17 cellular contexts compared by ENCODE assay signal in the genomic region with DNA sequence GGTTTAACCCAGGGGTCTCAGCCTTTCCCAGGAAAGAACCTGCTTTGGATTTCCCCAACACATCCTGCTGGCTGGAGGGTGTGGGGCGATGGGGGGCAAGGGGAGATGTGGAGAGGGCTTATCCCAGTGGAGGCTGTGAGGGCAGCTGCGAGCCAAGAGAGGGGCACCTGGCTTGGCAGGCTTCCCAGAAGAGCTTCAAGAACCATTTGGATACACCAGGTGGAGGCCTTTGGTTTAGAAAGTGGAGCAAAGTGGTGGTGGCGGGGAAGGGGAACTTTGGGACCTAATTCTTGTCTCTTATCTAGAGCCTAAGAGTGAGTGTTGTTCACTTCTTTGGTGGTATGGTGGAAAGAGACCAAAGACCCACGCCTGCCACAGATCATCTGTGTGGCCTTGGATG. TPM values are rescaled to one million over a fixed set of nuclear protein-coding genes. Genes with fewer than 3 reads are reported as not detected.
DNase-seq lines count a peak whose midpoint lies in the region; ATAC-seq, FAIRE-seq and TF ChIP-seq lines count a peak whose summit lies in the region.
"Had no signal": no experiment of that assay in that cellular context is flagged by ENCODE, and none has a peak within 500 bp of the region (broad histone marks: within the 10 kb centered on the region; RNA-seq: fewer than 3 reads in every experiment).

No MANE protein-coding gene starts in this region.

- peak; percentile 81 for DNase-seq in COLO668 (lab: John Stamatoyannopoulos, UW; ENCODE audit: unreplicated experiment)
- DNase-seq in NCI-H2196 treated with DMSO at 0.1 percent for 48 hours (lab: John Stamatoyannopoulos, UW; ENCODE audit: unreplicated experiment), result peak; percentile 37
- DNase-seq in GM12878 (ENCODE audit: low read depth, low spot score), result peak; percentile 43
- DNase-seq in mesenteric fat pad (ENCODE audit: low spot score), result no peak
- DNase-seq in GM03348 (ENCODE audit: low spot score), result no peak
- DNase-seq in midbrain (lab: John Stamatoyannopoulos, UW), result no peak
- DNase-seq: activated CD4-positive, alpha-beta memory T cell treated with anti-CD3 and anti-CD28 coated beads, Interleukin-2, amount 10 ng/mL, durations not matched to agents 7 days and 5 days; amniotic stem cell; Karpas-422; OCI-M1; psoas muscle; SK-N-SH had no signal

- H3K9me3 ChIP-seq in HEK293 (ENCODE audit: control insufficient read depth, insufficient read depth, low read depth, low read length) (no peaks in the 10 kb centered on the region), GM12878 (replicated peaks; ENCODE audit: control insufficient read depth, insufficient read depth, low read length) (no peaks in the 10 kb centered on the region)
- H3K9me3 ChIP-seq: psoas muscle, SK-N-SH had no signal

- peaks cover 9% of the 10 kb centered on the region for H4K20me1 ChIP-seq in GM12878 (ENCODE audit: control insufficient read depth, insufficient read depth)

- H3K79me2 ChIP-seq in GM12878 (ENCODE audit: control insufficient read depth, insufficient read depth, low read length), result no peaks in the 10 kb centered on the region; the same call in none of the 2 replicates

- RAD21 ChIA-PET in GM12878 (lab: Charles Lee; ENCODE audit: unreplicated experiment), result interaction anchor here (0.7 to 3.5 kb wide), 6 partner anchors 9 to 116 kb away, joined by 3 to 22 read pairs (median 6); no protein-coding TSS in a partner anchor

- FAIRE-seq in GM12878 (lab: Jason Lieb, UNC), result no peak
- FAIRE-seq: endometrium, frontal cortex, TTC549 had no signal

- SMC1A ChIA-PET in GM12878 (lab: Charles Lee; ENCODE audit: uncharacterized antibody, unreplicated experiment), result interaction anchor here (1.3 to 5.9 kb wide), 6 partner anchors 12 to 45 kb away, joined by 3 to 39 read pairs (median 6); partner anchors contain the start of gene CD40

- no peak overlapping the region for H2AFZ ChIP-seq in GM12878 (ENCODE audit: control insufficient read depth, low read depth, low read length)

- TF ChIP-seq POLR2A in GM12878 (IDR thresholded peaks at IDR 0.05; ENCODE audit: low read depth, low read length), result no peak

- TF ChIP-seq RAD21 in GM12878 (IDR thresholded peaks at IDR 0.05; ENCODE audit: insufficient read depth, low read depth, low read length), result no peak

- WGBS in GM12878 (ENCODE audit: insufficient coverage, insufficient replicate concordance, low lambda C conversion rate, missing lambda C conversion rate), result 4% methylated on average over 4 of the region's 4 CpGs

- TF ChIP-seq CTCF in HEK293 (tag by site-specific recombination; IDR thresholded peaks at IDR 0.05) (no peak), GM12878 (IDR thresholded peaks at IDR 0.05 in 2 of 3, conservative IDR thresholded peaks at IDR 0.05 in 1 of 3; ENCODE audit: control insufficient read depth in 2 of 3, extremely low read depth in 1 of 3, insufficient read depth in 1 of 3, low read depth in 3 of 3, low read length in 3 of 3) (no peak)

- H3K27me3 ChIP-seq in GM12878 (replicated peaks in 1 of 2; ENCODE audit: control insufficient read depth in 2 of 2, insufficient read depth in 2 of 2, low read length in 1 of 2), result no peaks in the 10 kb centered on the region; a peak in 1 of 4 replicates

- BruUV-seq in GM12878 (replicated peaks; lab: Mats Ljungman, UMichigan), result no TSS peak

- ATAC-seq in GM12878, result peak; percentile 15
- ATAC-seq in SK-N-SH treated with all-trans-retinoic acid at 6 μM for 48 hours, result no peak

- TF ChIP-seq EP300 in GM12878 (IDR thresholded peaks at IDR 0.05; ENCODE audit: borderline replicate concordance in 1 of 2, control insufficient read depth in 1 of 2, low read depth in 2 of 2, low read length in 2 of 2), result no peak

- H3K4me1 ChIP-seq in HEK293 (ENCODE audit: control insufficient read depth, insufficient read depth, low read length), result no peaks in the 10 kb centered on the region
- H3K4me1 ChIP-seq in GM12878 (ENCODE audit: control insufficient read depth, insufficient read depth, low read length), result peaks cover 21% of the 10 kb centered on the region

- CTCF ChIA-PET in HEK293 (lab: Yijun Ruan, JAX), result interaction anchor here (0.7 to 4.1 kb wide), 11 partner anchors 11 to 589 kb away, joined by 3 to 45 read pairs (median 4); partner anchors contain the start of gene CD40
- CTCF ChIA-PET in GM12878 (lab: Yijun Ruan, JAX), result interaction anchor here (0.9 to 6.0 kb wide), 16 partner anchors 8 to 281 kb away, joined by 3 to 63 read pairs (median 6); no protein-coding TSS in a partner anchor

- in situ Hi-C loops in GM12878 (cut with MboI), result no loop called here

- POLR2A ChIA-PET in HEK293 (lab: Yijun Ruan, JAX) (no interaction called here), GM12878 (lab: Charles Lee) (interaction anchor here (0.6 to 1.0 kb wide), 4 partner anchors 10 to 61 kb away, joined by 3 to 4 read pairs (median 4); no protein-coding TSS in a partner anchor)

- no peak overlapping the region for H3K9ac ChIP-seq in GM12878 (ENCODE audit: control insufficient read depth, insufficient read depth, low read length)
- H3K9ac ChIP-seq: SK-N-SH had no signal

- intact Hi-C loops in GM12878 (cut with micrococcal nuclease; ENCODE audit: unreplicated experiment), result no loop called here

- H3K27ac ChIP-seq in HEK293 (ENCODE audit: extremely low read depth, low read depth, low read length) (no peak overlapping the region), GM12878 (ENCODE audit: control insufficient read depth, insufficient read depth) (no peak overlapping the region; the same call in 1 of the 2 replicates)
- H3K27ac ChIP-seq: psoas muscle had no signal

- H3K36me3 ChIP-seq in HEK293 (ENCODE audit: control insufficient read depth in 2 of 2, insufficient read depth in 1 of 2, low read length in 2 of 2), result no peaks in the 10 kb centered on the region
- H3K36me3 ChIP-seq in GM12878 (ENCODE audit: control insufficient read depth in 2 of 2, insufficient read depth in 2 of 2, low read length in 1 of 2), result peaks cover 7 to 12% of the 10 kb centered on the region in 2 experiments

- H3K4me2 ChIP-seq in GM12878 (ENCODE audit: control insufficient read depth, insufficient read depth), result no peak overlapping the region; the same call in 1 of the 2 replicates
- H3K4me2 ChIP-seq: SK-N-SH had no signal

- no peak overlapping the region for H3K4me3 ChIP-seq in HEK293 (ENCODE audit: low read depth, low read length)
- H3K4me3 ChIP-seq in GM12878, result no peak overlapping the region
- H3K4me3 ChIP-seq: psoas muscle had no signal

TF ChIP-seq in HEK293, 187 proteins besides CTCF, POLR2A, EP300 and RAD21 (continues in another document):
- TF ChIP-seq ZBTB17 (tag by site-specific recombination; IDR thresholded peaks at IDR 0.05), result no peak
- TF ChIP-seq KLF8 (tag by site-specific recombination; IDR thresholded peaks at IDR 0.05), result no peak

TF ChIP-seq in SK-N-SH treated with all-trans-retinoic acid at 6 μM for 48 hours, 23 proteins besides CTCF, POLR2A, EP300 and RAD21 (continues in another document):
- TF ChIP-seq OSR1 (CRISPR knock-in tag; IDR thresholded peaks at IDR 0.05), result no peak

RNA-seq across cellular contexts. Expression of gene CD40, which starts 12.4 kb away (rescaled TPM):
- 203 and 210 TPM in 2 replicates for total RNA-seq in GM12878 (2013; cell fraction: nucleolus; rRNA removed)
- total RNA-seq in GM12878 (2014; rRNA removed), result 116 and 120 TPM in 2 replicates
- total RNA-seq in GM12878 (2014; rRNA removed; fragmentation: Illumina TruSeq; extraction: Trizol), result 75.6 and 77.7 TPM in 2 replicates
- total RNA-seq in GM12878 (2021), result 99.0 and 103 TPM in 2 replicates
- 76.0 TPM for polyA plus RNA-seq in GM12878 (2011; ENCODE audit: low read depth)
- polyA plus RNA-seq in GM12878 (2011; rRNA removed), result 137 and 193 TPM in 2 replicates
- polyA plus RNA-seq in GM12878 (2011; cell fraction: cytosol; rRNA removed), result 173 and 269 TPM in 2 replicates
- 225 and 280 TPM in 2 replicates for polyA plus RNA-seq in GM12878 (2011; cell fraction: nucleus; rRNA removed)
- 109 and 140 TPM in 2 replicates for polyA plus RNA-seq in GM12878 (2012)
- polyA plus RNA-seq in GM12878 (2014; fragmentation: Illumina TruSeq; extraction: Trizol), result 105 and 110 TPM in 2 replicates
- polyA plus RNA-seq in GM12878 (2014; fragmentation: Nextera tagmentation; extraction: Ambion mirVana), result 10 to 100 TPM; 40.8 to 71.7 TPM
- 145 and 166 TPM in 2 replicates for polyA plus RNA-seq in GM12878 (2014; rRNA removed)
- 10 to 100 TPM; 75.4 to 80.1 TPM for polyA plus RNA-seq in GM12878 (2016; fragmentation: Nextera tagmentation; extraction: Ambion mirVana)
- polyA minus RNA-seq in GM12878 (2011; rRNA and poly(A)+ RNA removed), result 133 and 196 TPM in 2 replicates
- 45.2 and 54.9 TPM in 2 replicates for polyA minus RNA-seq in GM12878 (2011; cell fraction: cytosol; rRNA and poly(A)+ RNA removed)
- polyA minus RNA-seq in GM12878 (2011; cell fraction: nucleus; rRNA and poly(A)+ RNA removed), result 53.3 and 65.2 TPM in 2 replicates
- 17.3 TPM for total RNA-seq in mesenteric fat pad
- polyA plus RNA-seq: SK-N-SH had no signal

RNA-seq across cellular contexts. Expression of gene NCOA5, which starts 40.8 kb away (rescaled TPM):
- total RNA-seq in GM12878 (2013; cell fraction: nucleolus; rRNA removed), result 11.1 and 13.8 TPM in 2 replicates
- total RNA-seq in GM12878 (2014; rRNA removed) (28.9 and 31.8 TPM in 2 replicates), GM12878 (2014; rRNA removed; fragmentation: Illumina TruSeq; extraction: Trizol) (20.8 and 22.5 TPM in 2 replicates), GM12878 (2021) (30.3 and 35.0 TPM in 2 replicates), mesenteric fat pad (23.3 TPM)
- 11.7 TPM for polyA plus RNA-seq in GM12878 (2011; ENCODE audit: low read depth)
- polyA plus RNA-seq in GM12878 (2011; rRNA removed) (21.6 and 29.6 TPM in 2 replicates), GM12878 (2014; fragmentation: Illumina TruSeq; extraction: Trizol) (38.1 and 39.0 TPM in 2 replicates), GM12878 (2014; fragmentation: Nextera tagmentation; extraction: Ambion mirVana) (1 to 10 TPM; 7.7 to 8.8 TPM), GM12878 (2014; rRNA removed) (29.8 and 30.2 TPM in 2 replicates), GM12878 (2016; fragmentation: Nextera tagmentation; extraction: Ambion mirVana) (10 to 100 TPM; 30.5 to 35.3 TPM)
- 22.4 and 24.3 TPM in 2 replicates for polyA plus RNA-seq in GM12878 (2011; cell fraction: cytosol; rRNA removed)
- polyA plus RNA-seq in GM12878 (2011; cell fraction: nucleus; rRNA removed), result 35.0 and 45.1 TPM in 2 replicates
- 13.8 and 18.1 TPM in 2 replicates for polyA plus RNA-seq in GM12878 (2012)
- 20.5 and 20.7 TPM in 2 replicates for polyA minus RNA-seq in GM12878 (2011; rRNA and poly(A)+ RNA removed)
- polyA minus RNA-seq in GM12878 (2011; cell fraction: cytosol; rRNA and poly(A)+ RNA removed), result 10.7 and 11.1 TPM in 2 replicates
- 7.6 and 13.9 TPM in 2 replicates for polyA minus RNA-seq in GM12878 (2011; cell fraction: nucleus; rRNA and poly(A)+ RNA removed)

Comparison
In these comparisons a context has a peak if more than half of its experiments do, and no peak if none do; other contexts are left out.
1. DNase-seq: peak in COLO668 (single experiment), NCI-H2196 treated with DMSO at 0.1 percent for 48 hours (single experiment) and GM12878 (single experiment); none in mesenteric fat pad (single experiment), GM03348 (single experiment) and midbrain (single experiment).